32 cellular contexts compared by ENCODE assay signal in genomic region chr16:55322327-55322726, GRCh38. TPM values are rescaled to one million over a fixed set of nuclear protein-coding genes. Genes with fewer than 3 reads are reported as not detected.
"Had no signal": no experiment of that assay in that cellular context is flagged by ENCODE, and none has a peak within 500 bp of the region (broad histone marks: within the 10 kb centered on the region; RNA-seq: fewer than 3 reads in every experiment).

No MANE protein-coding gene starts in this region.

- ATAC-seq: naive thymus-derived CD8-positive, alpha-beta T cell; natural killer cell treated with Interleukin-12 subunit alpha and Interleukin-12 subunit beta and Interleukin-15 and Interleukin-18, amount 100 ng/mL, for 72 hours; psoas muscle; right cardiac atrium; sciatic nerve; stimulated activated memory B cell treated with anti-CD40 and anti-IgM and Interleukin-4, amounts not matched to agents 10 μg/mL and 1 μg/mL and 100 μg/mL, for 72 hours had no signal

- H3K9me3 ChIP-seq: ovary, psoas muscle, spleen, stomach, thoracic aorta, thyroid gland, tibial nerve, upper lobe of left lung, vagina had no signal

- H3K4me1 ChIP-seq: parathyroid adenoma, psoas muscle had no signal

- H3K9me3 Mint-ChIP-seq: naive thymus-derived CD8-positive, alpha-beta T cell; natural killer cell treated with Interleukin-12 subunit alpha and Interleukin-12 subunit beta and Interleukin-15 and Interleukin-18, amount 100 ng/mL, for 72 hours; nephron progenitor cell; neural progenitor cell; stimulated activated naive CD8-positive, alpha-beta T cell treated with anti-CD3 and anti-CD28 coated beads, Interleukin-15, Interleukin-2, amounts not matched to agents 100 ng/mL and 50 ng/mL, for 24 hours had no signal

- H3K27me3 ChIP-seq: ovary, thyroid gland, vagina had no signal

- H3K27ac ChIP-seq: neural progenitor cell, ovary, parathyroid adenoma, psoas muscle, spleen, stomach, thoracic aorta, thyroid gland, tibial nerve, upper lobe of left lung, vagina had no signal

- H3K4me3 Mint-ChIP-seq: naive thymus-derived CD8-positive, alpha-beta T cell; natural killer cell treated with Interleukin-12 subunit alpha and Interleukin-12 subunit beta and Interleukin-15 and Interleukin-18, amount 100 ng/mL, for 72 hours; nephron progenitor cell; stimulated activated memory B cell treated with anti-CD40 and anti-IgM and Interleukin-4, amounts not matched to agents 10 μg/mL and 1 μg/mL and 100 μg/mL, for 72 hours; stimulated activated naive CD8-positive, alpha-beta T cell treated with anti-CD3 and anti-CD28 coated beads, Interleukin-15, Interleukin-2, amounts not matched to agents 100 ng/mL and 50 ng/mL, for 24 hours had no signal

- DNase-seq: naive thymus-derived CD8-positive, alpha-beta T cell; nephron progenitor cell; occipital lobe; ovary; posterior cingulate gyrus; psoas muscle; right cardiac atrium; spleen; stimulated activated CD4-positive, alpha-beta T cell treated with anti-CD3 and anti-CD28 coated beads, Interleukin-12 subunit alpha, Interleukin-12 subunit beta, amount 100 ng/mL, for 4 hours; stimulated activated CD4-positive, alpha-beta T cell treated with anti-CD3 and anti-CD28 coated beads, Interleukin-1b, Interleukin-23, amount 100 ng/mL, for 48 hours; stimulated activated CD4-positive, alpha-beta T cell treated with anti-CD3 and anti-CD28 coated beads, Interleukin-4, amount 100 ng/mL, for 1 hour; stimulated activated CD4-positive, alpha-beta T cell treated with anti-CD3 and anti-CD28 coated beads, Interleukin-4, amount 100 ng/mL, for 4 hours; stimulated activated CD8-positive, alpha-beta memory T cell treated with anti-CD3 and anti-CD28 coated beads, Interleukin-4, amount 100 ng/mL, for 48 hours; stimulated activated naive CD4-positive, alpha-beta T cell; stomach; thyroid gland; trophoblast cell; upper lobe of left lung had no signal

- H3K27ac Mint-ChIP-seq: naive thymus-derived CD8-positive, alpha-beta T cell; natural killer cell treated with Interleukin-12 subunit alpha and Interleukin-12 subunit beta and Interleukin-15 and Interleukin-18, amount 100 ng/mL, for 72 hours; nephron progenitor cell; neural progenitor cell; progenitor cell of endocrine pancreas; stimulated activated memory B cell treated with anti-CD40 and anti-IgM and Interleukin-4, amounts not matched to agents 10 μg/mL and 1 μg/mL and 100 μg/mL, for 72 hours; stimulated activated naive CD8-positive, alpha-beta T cell treated with anti-CD3 and anti-CD28 coated beads, Interleukin-15, Interleukin-2, amounts not matched to agents 100 ng/mL and 50 ng/mL, for 24 hours had no signal

- H2AFZ ChIP-seq: neural progenitor cell, parathyroid adenoma had no signal

- H3K79me2 ChIP-seq: parathyroid adenoma had no signal

- H3K36me3 ChIP-seq: neural progenitor cell, ovary, spleen, stomach, thoracic aorta, thyroid gland, tibial nerve, upper lobe of left lung, vagina had no signal

- H3K4me3 ChIP-seq: neural progenitor cell, ovary, psoas muscle, smooth muscle cell, spleen, stomach, thoracic aorta, thyroid gland, tibial nerve, upper lobe of left lung, vagina had no signal

- FAIRE-seq: urothelium cell line had no signal

- H3K36me3 Mint-ChIP-seq: naive thymus-derived CD8-positive, alpha-beta T cell; natural killer cell treated with Interleukin-12 subunit alpha and Interleukin-12 subunit beta and Interleukin-15 and Interleukin-18, amount 100 ng/mL, for 72 hours; neural progenitor cell; stimulated activated memory B cell treated with anti-CD40 and anti-IgM and Interleukin-4, amounts not matched to agents 10 μg/mL and 1 μg/mL and 100 μg/mL, for 72 hours had no signal

- H3K4me2 ChIP-seq: neural progenitor cell, smooth muscle cell had no signal

- H3K9ac ChIP-seq: neural progenitor cell, parathyroid adenoma had no signal

RNA-seq across cellular contexts. Expression of gene IRX6, which starts 1.7 kb away (rescaled TPM):
- total RNA-seq: naive thymus-derived CD8-positive, alpha-beta T cell; natural killer cell treated with Interleukin-12 subunit alpha and Interleukin-12 subunit beta and Interleukin-15 and Interleukin-18, amount 100 ng/mL, for 72 hours; occipital lobe; progenitor cell of endocrine pancreas; smooth muscle cell; stomach; temporal lobe; thoracic aorta; ureter had no signal
- polyA plus RNA-seq: naive thymus-derived CD8-positive, alpha-beta T cell; smooth muscle cell had no signal
